ENCODE assay signal across 2 cellular contexts in genomic region chr1:26432793-26433192, GRCh38.
TF ChIP-seq lines count a peak whose summit lies in the region.

No MANE protein-coding gene starts in this region.

TF ChIP-seq in H1, 55 proteins besides CTCF, POLR2A, EP300 and RAD21:
- no peak for TF ChIP-seq CBX5 (IDR thresholded peaks at IDR 0.05; ENCODE audit: low read depth, low read length)
- no peak for TF ChIP-seq EZH2 (IDR thresholded peaks at IDR 0.05; ENCODE audit: low read depth, low read length, severe bottlenecking)
- no peak for TF ChIP-seq MAFK (IDR thresholded peaks at IDR 0.05; ENCODE audit: low read depth, low read length)
- TF ChIP-seq TEAD4 (IDR thresholded peaks at IDR 0.05; ENCODE audit: low read depth, low read length) = no peak
- no peak for TF ChIP-seq TCF12 (IDR thresholded peaks at IDR 0.05; ENCODE audit: low read depth, low read length)

TF ChIP-seq in neural cell, 6 proteins besides CTCF, POLR2A, EP300 and RAD21:
- TF ChIP-seq EZH2 (IDR thresholded peaks at IDR 0.05; ENCODE audit: borderline replicate concordance, insufficient read depth, low read length, poor library complexity, severe bottlenecking) (no peak), TAF1 (IDR thresholded peaks at IDR 0.05; ENCODE audit: low read depth) (no peak), REST (IDR thresholded peaks at IDR 0.05; ENCODE audit: borderline replicate concordance) (no peak), POLR2AphosphoS5 (IDR thresholded peaks at IDR 0.05) (no peak), MXI1 (conservative IDR thresholded peaks at IDR 0.05; ENCODE audit: poor library complexity, severe bottlenecking) (no peak), SMC3 (conservative IDR thresholded peaks at IDR 0.05; ENCODE audit: poor library complexity) (no peak)
